ENCODE assay signal across 13 cellular contexts in the genomic region with DNA sequence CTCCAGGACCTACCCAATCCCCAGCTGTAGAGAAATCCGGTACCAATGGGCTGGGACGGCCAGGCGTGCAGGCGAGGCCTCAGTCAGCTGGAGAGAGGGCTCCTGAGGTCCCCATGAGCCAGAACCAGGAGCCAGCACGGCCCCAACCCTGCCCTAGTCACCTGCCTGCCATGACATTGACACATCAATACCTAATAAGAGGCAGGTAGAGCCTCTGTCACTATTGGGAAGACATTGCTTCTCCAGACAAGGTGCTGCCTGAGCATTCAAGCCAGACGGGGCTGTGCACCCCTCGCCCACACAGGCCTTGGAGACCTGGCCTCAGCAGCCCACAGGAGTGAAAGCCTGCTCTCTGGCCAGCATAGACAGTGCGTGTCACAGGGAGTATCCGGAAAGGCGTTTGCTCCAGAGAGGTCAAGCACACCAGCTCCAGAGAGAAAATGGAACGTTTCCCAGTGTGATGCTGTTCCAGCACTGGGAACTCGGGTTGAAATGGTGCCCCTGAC. TPM values are rescaled to one million over a fixed set of nuclear protein-coding genes. Genes with fewer than 3 reads are reported as not detected.
DNase-seq lines count a peak whose midpoint lies in the region; ATAC-seq and TF ChIP-seq lines count a peak whose summit lies in the region.
"Had no signal": no experiment of that assay in that cellular context is flagged by ENCODE, and none has a peak within 500 bp of the region (broad histone marks: within the 10 kb centered on the region; RNA-seq: fewer than 3 reads in every experiment).

No MANE protein-coding gene starts in this region.

- H3K36me3 ChIP-seq in heart right ventricle (peaks cover 0 to 43% (median 12%) of the 10 kb centered on the region in 9 donors), uterus (no peaks in the 10 kb centered on the region)

- no peaks in the 10 kb centered on the region for H3K9me3 Mint-ChIP-seq in activated naive CD8-positive, alpha-beta T cell (ENCODE audit: low read depth)
- H3K9me3 Mint-ChIP-seq in activated naive CD8-positive, alpha-beta T cell treated with anti-CD3 and anti-CD28 coated beads for 36 hours: no peaks in the 10 kb centered on the region
- no peaks in the 10 kb centered on the region for H3K9me3 Mint-ChIP-seq in nephron progenitor cell

- H3K9me3 ChIP-seq in heart right ventricle: no peaks in the 10 kb centered on the region
- H3K9me3 ChIP-seq in uterus: no peaks in the 10 kb centered on the region
- H3K9me3 ChIP-seq: thoracic aorta had no signal

- H3K27me3 Mint-ChIP-seq in activated naive CD8-positive, alpha-beta T cell: peaks cover 2% of the 10 kb centered on the region
- peaks cover 7% of the 10 kb centered on the region for H3K27me3 Mint-ChIP-seq in activated naive CD8-positive, alpha-beta T cell treated with anti-CD3 and anti-CD28 coated beads for 36 hours
- peaks cover 31% of the 10 kb centered on the region for H3K27me3 Mint-ChIP-seq in nephron progenitor cell (ENCODE audit: low read depth, poor library complexity)

- DNase-seq in activated naive CD8-positive, alpha-beta T cell treated with anti-CD3 and anti-CD28 coated beads for 36 hours: no peak
- DNase-seq in heart right ventricle: peak in 1 of 2 donors; percentile 35
- DNase-seq in nephron progenitor cell: no peak
- no peak for DNase-seq in uterus
- DNase-seq in NCI-H2227 treated with DMSO at 0.1 percent for 48 hours (lab: John Stamatoyannopoulos, UW): no peak
- no peak for DNase-seq in stimulated activated naive CD4-positive, alpha-beta T cell (lab: John Stamatoyannopoulos, UW)
- DNase-seq: activated CD4-positive, CD25-positive, alpha-beta regulatory T cell treated with anti-CD3 and anti-CD28 coated beads, Interleukin-2, amount 50 U/mL, for 72 hours; activated T-cell treated with anti-CD3 and anti-CD28 coated beads, Interleukin-2, amount 50 U/mL, for 1 hour; DMS79; NCI-H2171 had no signal

- H3K27ac ChIP-seq in heart right ventricle (peak overlapping the region in 8 of 10 donors; percentile 47 to 91 (median 73)), uterus (peak overlapping the region; percentile 39 to 50)
- H3K27ac ChIP-seq: thoracic aorta had no signal

- intact Hi-C loops in heart right ventricle (cut with DNase I) (loop anchor here in 3 of 10 donors (2.0 to 5.0 kb wide), 4 partner anchors 120 to 320 kb away; no protein-coding TSS in a partner anchor), uterus (cut with DNase I; ENCODE audit: low total_unique reads) (no loop called here)

- H3K27me3 ChIP-seq in heart right ventricle (peaks cover 0 to 74% (median 9%) of the 10 kb centered on the region in 7 donors), uterus (peaks cover 0 to 9% of the 10 kb centered on the region in 2 donors)

- H3K4me3 ChIP-seq in heart right ventricle (peak overlapping the region in 5 of 10 donors; percentile 69 to 86 (median 80)), uterus (no peak overlapping the region)
- H3K4me3 ChIP-seq: thoracic aorta had no signal

- TF ChIP-seq POLR2A in uterus (IDR thresholded peaks at IDR 0.05): no peak

- 48 to 68% methylated on average over 12 of the region's 12 CpGs for whole genome bisulfite sequencing in heart right ventricle, 2 donors

- H3K4me1 ChIP-seq in heart right ventricle (peaks cover 12 to 61% (median 58%) of the 10 kb centered on the region in 9 donors), uterus (peaks cover 0 to 20% of the 10 kb centered on the region in 2 donors)

- H3K4me1 Mint-ChIP-seq in activated naive CD8-positive, alpha-beta T cell (ENCODE audit: low read depth): peaks cover 17% of the 10 kb centered on the region
- H3K4me1 Mint-ChIP-seq in activated naive CD8-positive, alpha-beta T cell treated with anti-CD3 and anti-CD28 coated beads for 36 hours: peaks cover 18% of the 10 kb centered on the region
- H3K4me1 Mint-ChIP-seq in nephron progenitor cell: peaks cover 53% of the 10 kb centered on the region

- TF ChIP-seq CTCF in heart right ventricle (IDR thresholded peaks at IDR 0.05): no peak
- no peak for TF ChIP-seq CTCF in nephron progenitor cell (IDR thresholded peaks at IDR 0.05)
- TF ChIP-seq CTCF in uterus (IDR thresholded peaks at IDR 0.05): no peak

- H3K36me3 Mint-ChIP-seq in activated naive CD8-positive, alpha-beta T cell: peaks cover 2% of the 10 kb centered on the region
- H3K36me3 Mint-ChIP-seq in activated naive CD8-positive, alpha-beta T cell treated with anti-CD3 and anti-CD28 coated beads for 36 hours: peaks cover 5% of the 10 kb centered on the region
- H3K36me3 Mint-ChIP-seq in nephron progenitor cell (ENCODE audit: low read depth): peaks cover 40% of the 10 kb centered on the region

- peak overlapping the region; percentile 32 for H3K4me3 Mint-ChIP-seq in activated naive CD8-positive, alpha-beta T cell
- H3K4me3 Mint-ChIP-seq in activated naive CD8-positive, alpha-beta T cell treated with anti-CD3 and anti-CD28 coated beads for 36 hours: no peak overlapping the region
- H3K4me3 Mint-ChIP-seq in nephron progenitor cell: peak overlapping the region; percentile 90

- H3K27ac Mint-ChIP-seq in activated naive CD8-positive, alpha-beta T cell: no peak overlapping the region
- no peak overlapping the region for H3K27ac Mint-ChIP-seq in activated naive CD8-positive, alpha-beta T cell treated with anti-CD3 and anti-CD28 coated beads for 36 hours
- H3K27ac Mint-ChIP-seq in nephron progenitor cell: no peak overlapping the region

- ATAC-seq in heart right ventricle (peak in 6 of 8 donors; percentile 9 to 50 (median 36)), GM21360 (IDR thresholded peaks at IDR 0.05; ENCODE audit: unreplicated experiment) (no peak)

RNA-seq across cellular contexts. Expression of a gene that starts 3.5 kb away (rescaled TPM):
- 1 to 10 TPM; 4.0 to 4.3 TPM for total RNA-seq in activated naive CD8-positive, alpha-beta T cell treated with anti-CD3 and anti-CD28 coated beads for 36 hours
- total RNA-seq in heart right ventricle (10 to 100 TPM in 4 of 10 donors, 1 to 10 TPM in 6; 5.4 to 22.0 (median 8.7) TPM), uterus (10 to 100 TPM in 3 of 4 donors, 1 to 10 TPM in 1; 8.7 to 24.3 (median 19.2) TPM)
- 10 to 100 TPM in 1 of 2 donors, 1 to 10 TPM in 1; 2.6 to 27.2 TPM for polyA plus RNA-seq in heart right ventricle

RNA-seq across cellular contexts. Expression of a gene that starts 19.1 kb away (rescaled TPM):
- 10 to 100 TPM; 19.4 to 19.7 TPM for total RNA-seq in activated naive CD8-positive, alpha-beta T cell treated with anti-CD3 and anti-CD28 coated beads for 36 hours
- total RNA-seq in heart right ventricle (10 to 100 TPM; 16.0 to 31.0 (median 25.4) TPM), uterus (10 to 100 TPM; 12.1 to 50.9 (median 35.2) TPM)
- polyA plus RNA-seq in heart right ventricle: 1 to 10 TPM; 7.7 to 9.9 TPM
